ENCODE assay signal across 22 cellular contexts in genomic region chr2:142938240-142938639, GRCh38.
"Had no signal": no experiment of that assay in that cellular context is flagged by ENCODE, and none has a peak within 500 bp of the region (broad histone marks: within the 10 kb centered on the region; RNA-seq: fewer than 3 reads in every experiment).

No MANE protein-coding gene starts in this region.

- H3K27me3 Mint-ChIP-seq: type B pancreatic cell had no signal

- H3K9me3 ChIP-seq: adrenal gland, gastroesophageal sphincter, heart right ventricle, neutrophil, stomach, testis had no signal

- H3K36me3 ChIP-seq: adrenal gland, gastroesophageal sphincter, heart right ventricle, neutrophil, stomach had no signal

- H3K27ac Mint-ChIP-seq: activated naive CD4-positive, alpha-beta T cell treated with anti-CD3 and anti-CD28 coated beads, Interleukin-2, amount 50 U/mL, for 72 hours; activated T-cell treated with anti-CD3 and anti-CD28 coated beads, Interleukin-2, amount 50 U/mL, for 72 hours; natural killer cell treated with Interleukin-12 subunit alpha and Interleukin-12 subunit beta and Interleukin-15 and Interleukin-18, amount 100 ng/mL, for 72 hours; stimulated activated effector memory CD8-positive, alpha-beta T cell treated with anti-CD3 and anti-CD28 coated beads, Interleukin-12 subunit alpha, Interleukin-12 subunit beta, amount 100 ng/mL, for 72 hours; type B pancreatic cell had no signal

- H3K36me3 Mint-ChIP-seq: activated naive CD4-positive, alpha-beta T cell treated with anti-CD3 and anti-CD28 coated beads, Interleukin-2, amount 50 U/mL, for 72 hours; natural killer cell treated with Interleukin-12 subunit alpha and Interleukin-12 subunit beta and Interleukin-15 and Interleukin-18, amount 100 ng/mL, for 72 hours; stimulated activated effector memory CD8-positive, alpha-beta T cell treated with anti-CD3 and anti-CD28 coated beads, Interleukin-12 subunit alpha, Interleukin-12 subunit beta, amount 100 ng/mL, for 72 hours; type B pancreatic cell had no signal

- H3K4me1 ChIP-seq: adrenal gland, gastroesophageal sphincter, heart right ventricle, parathyroid adenoma, stomach, testis had no signal

- H3K4me1 Mint-ChIP-seq: stimulated activated effector memory CD8-positive, alpha-beta T cell treated with anti-CD3 and anti-CD28 coated beads, Interleukin-12 subunit alpha, Interleukin-12 subunit beta, amount 100 ng/mL, for 72 hours had no signal

- H3K27ac ChIP-seq: adrenal gland, gastroesophageal sphincter, heart right ventricle, neutrophil, parathyroid adenoma, stomach, testis had no signal

- H3K9me3 Mint-ChIP-seq: activated naive CD4-positive, alpha-beta T cell treated with anti-CD3 and anti-CD28 coated beads, Interleukin-2, amount 50 U/mL, for 72 hours; activated T-cell treated with anti-CD3 and anti-CD28 coated beads, Interleukin-2, amount 50 U/mL, for 72 hours; natural killer cell treated with Interleukin-12 subunit alpha and Interleukin-12 subunit beta and Interleukin-15 and Interleukin-18, amount 100 ng/mL, for 72 hours; stimulated activated effector memory CD8-positive, alpha-beta T cell treated with anti-CD3 and anti-CD28 coated beads, Interleukin-12 subunit alpha, Interleukin-12 subunit beta, amount 100 ng/mL, for 72 hours had no signal

- DNase-seq: activated CD4-positive, alpha-beta T cell treated with anti-CD3 and anti-CD28 coated beads, Interleukin-2, amount 50 U/mL, for 1 hour; activated CD8-positive, alpha-beta memory T cell treated with anti-CD3 and anti-CD28 coated beads for 24 hours; activated CD8-positive, alpha-beta memory T cell treated with anti-CD3 and anti-CD28 coated beads, Interleukin-2, amount 50 U/mL, for 48 hours; activated effector memory CD4-positive, alpha-beta T cell treated with anti-CD3 and anti-CD28 coated beads, Interleukin-2, amount 50 U/mL, for 16 hours; activated T-cell treated with anti-CD3 and anti-CD28 coated beads, Interleukin-2, amount 50 U/mL, for 72 hours; adrenal gland; effector CD4-positive, alpha-beta T cell; heart right ventricle; stimulated activated CD4-positive, alpha-beta T cell treated with anti-CD3 and anti-CD28 coated beads, Interleukin-4, amount 100 ng/mL, for 1 hour; stomach; testis had no signal

- H3K4me3 Mint-ChIP-seq: activated T-cell treated with anti-CD3 and anti-CD28 coated beads, Interleukin-2, amount 50 U/mL, for 72 hours; natural killer cell treated with Interleukin-12 subunit alpha and Interleukin-12 subunit beta and Interleukin-15 and Interleukin-18, amount 100 ng/mL, for 72 hours; stimulated activated effector memory CD8-positive, alpha-beta T cell treated with anti-CD3 and anti-CD28 coated beads, Interleukin-12 subunit alpha, Interleukin-12 subunit beta, amount 100 ng/mL, for 72 hours; type B pancreatic cell had no signal

- H3K4me2 ChIP-seq: smooth muscle cell had no signal

- H3K79me2 ChIP-seq: parathyroid adenoma had no signal

- H3K4me3 ChIP-seq: adrenal gland, gastroesophageal sphincter, heart right ventricle, smooth muscle cell, stomach, testis had no signal

- H3K9ac ChIP-seq: parathyroid adenoma had no signal

- H2AFZ ChIP-seq: parathyroid adenoma had no signal

- ATAC-seq: activated CD4-positive, CD25-positive, alpha-beta regulatory T cell treated with anti-CD3 and anti-CD28 coated beads, Interleukin-2, amount 50 U/mL, for 24 hours; activated naive CD4-positive, alpha-beta T cell treated with anti-CD3 and anti-CD28 coated beads, Interleukin-2, amount 50 U/mL, for 72 hours; activated T-cell treated with anti-CD3 and anti-CD28 coated beads, Interleukin-2, amount 50 U/mL, for 72 hours; esophagus mucosa; gastroesophageal sphincter; heart right ventricle; natural killer cell treated with Interleukin-12 subunit alpha and Interleukin-12 subunit beta and Interleukin-15 and Interleukin-18, amount 100 ng/mL, for 72 hours; sciatic nerve; stimulated activated effector memory CD8-positive, alpha-beta T cell treated with anti-CD3 and anti-CD28 coated beads, Interleukin-12 subunit alpha, Interleukin-12 subunit beta, amount 100 ng/mL, for 72 hours had no signal

- H3K27me3 ChIP-seq: adrenal gland, gastroesophageal sphincter, heart right ventricle, neutrophil, stomach, testis had no signal
